In genomic region chr12:111764120-111764821, GRCh38 we compare ENCODE assay signal across 14 cellular contexts. TPM values are rescaled to one million over a fixed set of nuclear protein-coding genes. Genes with fewer than 3 reads are reported as not detected.
DNase-seq lines count a peak whose midpoint lies in the region; ATAC-seq, FAIRE-seq and TF ChIP-seq lines count a peak whose summit lies in the region.
"Had no signal": no experiment of that assay in that cellular context is flagged by ENCODE, and none has a peak within 500 bp of the region (broad histone marks: within the 10 kb centered on the region; RNA-seq: fewer than 3 reads in every experiment).

No MANE protein-coding gene starts in this region.

- H3K4me3 ChIP-seq in GM12878 (no peak overlapping the region), tibial artery (no peak overlapping the region)
- no peak overlapping the region for H3K4me3 ChIP-seq in naive thymus-derived CD4-positive, alpha-beta T cell (ENCODE audit: low read length)

- BruUV-seq in Calu3 (replicated peaks; lab: Mats Ljungman, UMichigan) (TSS peak; percentile 11), GM12878 (replicated peaks; lab: Mats Ljungman, UMichigan) (no TSS peak)

- 0% methylated on average over 6 of the region's 6 CpGs for WGBS in GM12878 (ENCODE audit: insufficient coverage, insufficient replicate concordance, low lambda C conversion rate, missing lambda C conversion rate)

- SMC1A ChIA-PET in GM12878 (lab: Charles Lee; ENCODE audit: uncharacterized antibody, unreplicated experiment): interaction anchor here (0.7 to 3.5 kb wide), 8 partner anchors 9 to 171 kb away, joined by 3 to 40 read pairs (median 4); no protein-coding TSS in a partner anchor

- ATAC-seq in GM18867 (IDR thresholded peaks at IDR 0.05; ENCODE audit: unreplicated experiment) (peak; percentile 55), HG03108 (IDR thresholded peaks at IDR 0.05; ENCODE audit: unreplicated experiment) (peak; percentile 46), GM12878 (peak; percentile 66), GM18520 (IDR thresholded peaks at IDR 0.05; ENCODE audit: unreplicated experiment) (no peak), GM18502 (IDR thresholded peaks at IDR 0.05; ENCODE audit: poor library complexity, unreplicated experiment) (no peak)
- ATAC-seq in naive thymus-derived CD4-positive, alpha-beta T cell: no peak
- ATAC-seq: WTC11 had no signal

- H3K4me1 ChIP-seq in GM12878 (ENCODE audit: control insufficient read depth, insufficient read depth, low read length) (peaks cover 62% of the 10 kb centered on the region), tibial artery (peaks cover 0 to 23% (median 14%) of the 10 kb centered on the region in 4 donors)
- peaks cover 0 to 8% of the 10 kb centered on the region in 2 donors for H3K4me1 ChIP-seq in naive thymus-derived CD4-positive, alpha-beta T cell (ENCODE audit: control insufficient read depth in 2 of 2, insufficient read depth in 2 of 2, low read length in 2 of 2)

- H3K79me2 ChIP-seq in GM12878 (ENCODE audit: control insufficient read depth, insufficient read depth, low read length): no peaks in the 10 kb centered on the region; the same call in 1 of the 2 replicates

- H4K20me1 ChIP-seq in GM12878 (ENCODE audit: control insufficient read depth, insufficient read depth): no peaks in the 10 kb centered on the region

- peak; percentile 35 for FAIRE-seq in GM12878 (lab: Jason Lieb, UNC)

- no peak overlapping the region for H3K9ac ChIP-seq in GM12878 (ENCODE audit: control insufficient read depth, insufficient read depth, low read length)

- in situ Hi-C loops in GM12878 (cut with MboI): no loop called here

- POLR2A ChIA-PET in GM12878 (lab: Charles Lee): interaction anchor here (0.6 to 7.4 kb wide), 7 partner anchors 12 to 389 kb away, joined by 3 to 46 read pairs (median 4); partner anchors contain the start of genes ACAD10 and BRAP
- POLR2A ChIA-PET in naive thymus-derived CD4-positive, alpha-beta T cell (lab: Charles Lee): no interaction called here

- H3K4me1 Mint-ChIP-seq in Calu3 (ENCODE audit: low read depth, unreplicated experiment): peaks cover 22% of the 10 kb centered on the region
- H3K4me1 Mint-ChIP-seq in naive thymus-derived CD4-positive, alpha-beta T cell: peaks cover 14 to 22% (median 15%) of the 10 kb centered on the region in 7 donors

- CTCF ChIA-PET in Calu3 (lab: Charles Lee): interaction anchor here (0.6 to 0.7 kb wide), 2 partner anchors 10 to 83 kb away, joined by 3 to 4 read pairs; no protein-coding TSS in a partner anchor
- CTCF ChIA-PET in GM12878 (lab: Yijun Ruan, JAX): interaction anchor here (0.6 to 3.1 kb wide), 10 partner anchors 10 to 312 kb away, joined by 3 to 25 read pairs (median 4); no protein-coding TSS in a partner anchor
- CTCF ChIA-PET in naive thymus-derived CD4-positive, alpha-beta T cell (lab: Charles Lee): no interaction called here

- TF ChIP-seq CTCF in Calu3 (IDR thresholded peaks at IDR 0.05; ENCODE audit: unreplicated experiment) (no peak), GM12878 (IDR thresholded peaks at IDR 0.05 in 2 of 3, conservative IDR thresholded peaks at IDR 0.05 in 1 of 3; ENCODE audit: control insufficient read depth in 2 of 3, extremely low read depth in 1 of 3, insufficient read depth in 1 of 3, low read depth in 3 of 3, low read length in 3 of 3) (no peak), tibial artery (IDR thresholded peaks at IDR 0.05) (no peak)

- no peak overlapping the region for H3K4me3 Mint-ChIP-seq in Calu3 (ENCODE audit: low read depth, unreplicated experiment)
- H3K4me3 Mint-ChIP-seq in naive thymus-derived CD4-positive, alpha-beta T cell: peak overlapping the region in 2 of 10 donors; percentile 10 to 55
- H3K4me3 Mint-ChIP-seq: WTC11 had no signal

- H3K36me3 ChIP-seq in GM12878 (ENCODE audit: control insufficient read depth in 2 of 2, insufficient read depth in 2 of 2, low read length in 1 of 2) (no peaks in the 10 kb centered on the region), tibial artery (no peaks in the 10 kb centered on the region)
- H3K36me3 ChIP-seq in naive thymus-derived CD4-positive, alpha-beta T cell (ENCODE audit: control insufficient read depth in 2 of 3, insufficient read depth in 3 of 3, low read length in 3 of 3): no peaks in the 10 kb centered on the region

- no peak for TF ChIP-seq EP300 in GM12878 (IDR thresholded peaks at IDR 0.05; ENCODE audit: borderline replicate concordance in 1 of 2, control insufficient read depth in 1 of 2, low read depth in 2 of 2, low read length in 2 of 2)

- peak overlapping the region; percentile 82 for H3K4me2 ChIP-seq in GM12878 (ENCODE audit: control insufficient read depth, insufficient read depth)

- H3K27me3 ChIP-seq in GM12878 (replicated peaks in 1 of 2; ENCODE audit: control insufficient read depth in 2 of 2, insufficient read depth in 2 of 2, low read length in 1 of 2): no peaks in the 10 kb centered on the region
- H3K27me3 ChIP-seq in naive thymus-derived CD4-positive, alpha-beta T cell (ENCODE audit: control insufficient read depth in 2 of 2, insufficient read depth in 2 of 2, low read length in 2 of 2): peaks cover 0 to 3% of the 10 kb centered on the region in 2 donors
- no peaks in the 10 kb centered on the region for H3K27me3 ChIP-seq in tibial artery

- RAD21 ChIA-PET in GM12878 (lab: Charles Lee; ENCODE audit: unreplicated experiment): interaction anchor here (0.7 to 3.1 kb wide), 7 partner anchors 10 to 315 kb away, joined by 3 to 25 read pairs (median 4); no protein-coding TSS in a partner anchor

- H3K9me3 Mint-ChIP-seq in Calu3 (ENCODE audit: low read depth, unreplicated experiment): no peaks in the 10 kb centered on the region
- peaks cover 0 to 5% (median 0%) of the 10 kb centered on the region in 11 donors for H3K9me3 Mint-ChIP-seq in naive thymus-derived CD4-positive, alpha-beta T cell
- H3K9me3 Mint-ChIP-seq: immature natural killer cell, WTC11 had no signal

- DNase-seq in Calu3: no peak
- peak; percentile 77 for DNase-seq in GM12878 (ENCODE audit: low read depth, low spot score)
- DNase-seq in naive thymus-derived CD4-positive, alpha-beta T cell: no peak
- DNase-seq in tibial artery: no peak
- DNase-seq: activated naive CD4-positive, alpha-beta T cell treated with Interleukin-2 at 50 U/mL for 16 hours; cortex of kidney; immature natural killer cell; NCI-H1694 treated with DMSO at 0.1 percent for 48 hours; NCI-H510A treated with DMSO at 0.1 percent for 48 hours had no signal

- no peaks in the 10 kb centered on the region; the same call in 1 of the 3 replicates for H3K9me3 ChIP-seq in GM12878 (replicated peaks; ENCODE audit: control insufficient read depth, insufficient read depth, low read length)
- no peaks in the 10 kb centered on the region for H3K9me3 ChIP-seq in naive thymus-derived CD4-positive, alpha-beta T cell (ENCODE audit: control insufficient read depth in 2 of 3, low read length in 3 of 3)
- no peaks in the 10 kb centered on the region for H3K9me3 ChIP-seq in tibial artery

- H3K27ac Mint-ChIP-seq in Calu3 (ENCODE audit: unreplicated experiment): no peak overlapping the region
- no peak overlapping the region for H3K27ac Mint-ChIP-seq in naive thymus-derived CD4-positive, alpha-beta T cell
- H3K27ac Mint-ChIP-seq: immature natural killer cell, WTC11 had no signal

- intact Hi-C loops in Calu3 (cut with micrococcal nuclease; ENCODE audit: unreplicated experiment) (no loop called here), GM12878 (cut with micrococcal nuclease; ENCODE audit: unreplicated experiment) (no loop called here), tibial artery (cut with DNase I; ENCODE audit: low total_unique reads) (no loop called here)
- intact Hi-C loops in naive thymus-derived CD4-positive, alpha-beta T cell (cut with micrococcal nuclease): no loop called here

- TF ChIP-seq POLR2A in GM12878 (IDR thresholded peaks at IDR 0.05; ENCODE audit: low read depth, low read length): no peak

- H3K27ac ChIP-seq in GM12878 (ENCODE audit: control insufficient read depth, insufficient read depth) (peak overlapping the region; percentile 65), tibial artery (no peak overlapping the region)
- no peak overlapping the region for H3K27ac ChIP-seq in naive thymus-derived CD4-positive, alpha-beta T cell (ENCODE audit: low read depth, low read length)

- TF ChIP-seq RAD21 in GM12878 (IDR thresholded peaks at IDR 0.05; ENCODE audit: insufficient read depth, low read depth, low read length): no peak

- H3K36me3 Mint-ChIP-seq in Calu3 (ENCODE audit: insufficient read depth, unreplicated experiment): peaks cover 18% of the 10 kb centered on the region
- peaks cover 0 to 4% (median 3%) of the 10 kb centered on the region in 5 donors for H3K36me3 Mint-ChIP-seq in naive thymus-derived CD4-positive, alpha-beta T cell
- H3K36me3 Mint-ChIP-seq: WTC11 had no signal

- no peaks in the 10 kb centered on the region for H3K27me3 Mint-ChIP-seq in Calu3 (ENCODE audit: unreplicated experiment)
- peaks cover 34 to 59% (median 47%) of the 10 kb centered on the region in 5 donors for H3K27me3 Mint-ChIP-seq in naive thymus-derived CD4-positive, alpha-beta T cell

- no peak overlapping the region; the same call in 1 of the 2 replicates for H2AFZ ChIP-seq in GM12878 (ENCODE audit: control insufficient read depth, low read depth, low read length)

TF ChIP-seq in GM12878, 131 proteins besides CTCF, POLR2A, EP300 and RAD21 (continues in another document):
- TF ChIP-seq PAX5 (IDR thresholded peaks at IDR 0.05; ENCODE audit: borderline replicate concordance, low read depth, low read length) (peak; percentile 53; the same call in 1 of the 2 replicates), KAT2A (conservative IDR thresholded peaks at IDR 0.05; ENCODE audit: control insufficient read depth, low read depth, low read length) (no peak)

RNA-seq across cellular contexts. Expression of gene ALDH2, which starts 2.5 kb away (rescaled TPM):
- total RNA-seq in Calu3 (2022): 152 and 168 TPM in 2 replicates
- 1.4 and 2.4 TPM in 2 replicates for total RNA-seq in GM12878 (2013; cell fraction: nucleolus; rRNA removed)
- 11.9 and 12.2 TPM in 2 replicates for total RNA-seq in GM12878 (2014; rRNA removed)
- total RNA-seq in GM12878 (2014; rRNA removed; fragmentation: Illumina TruSeq; extraction: Trizol): 4.5 and 4.8 TPM in 2 replicates
- 15.2 and 16.6 TPM in 2 replicates for total RNA-seq in GM12878 (2021)
- polyA plus RNA-seq in GM12878 (2011; ENCODE audit: low read depth): 4.5 TPM
- 1.4 TPM in 2 replicates for polyA plus RNA-seq in GM12878 (2011; rRNA removed)
- 1.1 and 1.7 TPM in 2 replicates for polyA plus RNA-seq in GM12878 (2011; cell fraction: cytosol; rRNA removed)
- polyA plus RNA-seq in GM12878 (2011; cell fraction: nucleus; rRNA removed): 3.8 and 5.1 TPM in 2 replicates
- 10.4 and 17.1 TPM in 2 replicates for polyA plus RNA-seq in GM12878 (2012)
- polyA plus RNA-seq in GM12878 (2014; fragmentation: Illumina TruSeq; extraction: Trizol): 5.9 and 7.7 TPM in 2 replicates
- 1 to 10 TPM; 1.8 to 4.9 TPM for polyA plus RNA-seq in GM12878 (2014; fragmentation: Nextera tagmentation; extraction: Ambion mirVana)
- 16.2 and 16.4 TPM in 2 replicates for polyA plus RNA-seq in GM12878 (2014; rRNA removed)
- 10 to 100 TPM in 1 of 2 experiments, 1 to 10 TPM in 1; 9.7 to 12.4 TPM for polyA plus RNA-seq in GM12878 (2016; fragmentation: Nextera tagmentation; extraction: Ambion mirVana)
- polyA minus RNA-seq in GM12878 (2011; rRNA and poly(A)+ RNA removed): 0.22 and 1.1 TPM in 2 replicates
- polyA minus RNA-seq in GM12878 (2011; cell fraction: cytosol; rRNA and poly(A)+ RNA removed): not detected in 2 replicates
- polyA minus RNA-seq in GM12878 (2011; cell fraction: nucleus; rRNA and poly(A)+ RNA removed): 0.48 and 1.1 TPM in 2 replicates
- total RNA-seq in naive thymus-derived CD4-positive, alpha-beta T cell: 10 to 100 TPM in 1 of 5 experiments, 1 to 10 TPM in 3, under 1 TPM in 1; 0.46 to 69.3 (median 3.4) TPM
- under 1 TPM; 0.89 to 0.99 TPM for polyA plus RNA-seq in naive thymus-derived CD4-positive, alpha-beta T cell

Comparison
In these comparisons a context has a peak if more than half of its experiments do, and no peak if none do; other contexts are left out.
1. ATAC-seq: peak in GM18867 (single experiment), HG03108 (single experiment) and GM12878 (single experiment); none in naive thymus-derived CD4-positive, alpha-beta T cell (single experiment), GM18520 (single experiment) and GM18502 (single experiment).